In the genomic region with DNA sequence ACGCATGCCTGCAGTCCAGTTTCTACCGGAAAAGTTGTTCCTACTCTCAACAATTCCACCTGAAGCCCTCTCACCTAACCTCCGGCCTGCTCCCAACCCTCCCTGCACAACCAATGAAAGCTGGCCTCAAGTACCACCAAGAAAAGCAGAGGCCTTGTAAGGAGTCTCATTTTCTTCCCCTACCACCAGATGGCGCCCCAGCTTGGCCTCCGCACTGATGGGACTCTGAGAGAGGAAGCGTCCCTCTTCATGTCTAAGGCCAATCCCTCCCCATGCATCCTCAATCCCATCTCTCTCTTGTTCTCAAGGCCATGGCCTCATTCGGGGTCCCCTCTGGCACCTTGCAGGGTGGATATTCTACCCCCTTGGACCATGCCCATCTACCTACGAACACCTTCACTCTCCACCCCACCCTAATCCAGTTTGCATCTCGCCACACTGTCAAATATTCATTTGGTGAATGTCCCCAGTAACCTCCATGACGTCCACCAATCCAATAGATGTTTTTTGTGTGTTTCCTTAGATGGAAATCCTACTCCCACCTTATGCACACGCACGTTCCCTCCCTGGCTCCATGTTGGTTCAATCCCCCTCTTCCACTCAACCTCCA, we compare ENCODE assay signal across 8 cellular contexts.
A peak's percentile ranks its signal among the peaks of the same experiment; 100 is the strongest.
DNase-seq lines count a peak whose midpoint lies in the region; ATAC-seq, FAIRE-seq and TF ChIP-seq lines count a peak whose summit lies in the region.

No MANE protein-coding gene starts in this region.

- peaks cover 25% of the 10 kb centered on the region; the same call in 1 of the 2 replicates for H3K9me3 ChIP-seq in HepG2 (ENCODE audit: low read length)

- H3K36me3 Mint-ChIP-seq in MCF 10A (ENCODE audit: insufficient read depth, unreplicated experiment), result no peaks in the 10 kb centered on the region

- peaks cover 39% of the 10 kb centered on the region for H3K9me3 Mint-ChIP-seq in MCF 10A (ENCODE audit: unreplicated experiment)

- no TSS peak for BruUV-seq in MCF 10A (replicated peaks; lab: Mats Ljungman, UMichigan)
- no TSS peak for BruUV-seq in HepG2 (replicated peaks; lab: Mats Ljungman, UMichigan)

- H3K27me3 Mint-ChIP-seq in MCF 10A (ENCODE audit: insufficient read depth, unreplicated experiment), result no peaks in the 10 kb centered on the region

- H3K4me2 ChIP-seq in KMS-11 (no peak overlapping the region), HepG2 (ENCODE audit: low read depth, low read length) (no peak overlapping the region)

- H4K20me1 ChIP-seq in KMS-11 (ENCODE audit: insufficient read depth), result no peaks in the 10 kb centered on the region
- no peaks in the 10 kb centered on the region for H4K20me1 ChIP-seq in HepG2 (ENCODE audit: insufficient read depth, low read length)

- no peaks in the 10 kb centered on the region for H3K79me2 ChIP-seq in KMS-11 (ENCODE audit: insufficient read depth, low read depth)
- H3K79me2 ChIP-seq in HepG2 (ENCODE audit: insufficient read depth, low read length), result no peaks in the 10 kb centered on the region

- ATAC-seq in HepG2 (peak; percentile 62), GM18867 (IDR thresholded peaks at IDR 0.05; ENCODE audit: unreplicated experiment) (no peak)

- H2AFZ ChIP-seq in KMS-11 (ENCODE audit: low read depth) (no peak overlapping the region), HepG2 (ENCODE audit: low read length) (no peak overlapping the region)

- WGBS in HepG2 (ENCODE audit: low lambda C conversion rate), result 18% methylated on average over 11 of the region's 12 CpGs

- H3K27ac ChIP-seq in KMS-11, result no peak overlapping the region
- H3K27ac ChIP-seq in HepG2 (ENCODE audit: extremely low read length, insufficient read depth, low read length), result no peak overlapping the region

- POLR2A ChIA-PET in MCF 10A (lab: Yijun Ruan, JAX) (no interaction called here), HepG2 (lab: Yijun Ruan, JAX) (no interaction called here)

- no peaks in the 10 kb centered on the region for H3K4me1 Mint-ChIP-seq in MCF 10A (ENCODE audit: insufficient read depth, unreplicated experiment)

- CTCF ChIA-PET in MCF 10A (lab: Yijun Ruan, JAX), result no interaction called here
- CTCF ChIA-PET in HepG2 (lab: Yijun Ruan, JAX; ENCODE audit: low intra/inter-chr PET ratio, low total read pairs), result interaction anchor here (1.8 kb wide), 1 partner anchor 1439 kb away, joined by 5 read pairs; no protein-coding TSS in a partner anchor

- H3K4me3 ChIP-seq in KMS-11 (IDR thresholded peaks at IDR 0.05; ENCODE audit: insufficient read depth, low read depth, low read length) (no peak overlapping the region), HepG2 (replicated peaks in 1 of 3; ENCODE audit: insufficient read depth in 1 of 3, low read depth in 2 of 3, low read length in 3 of 3) (no peak overlapping the region)

- no peak for TF ChIP-seq POLR2A in HepG2 (IDR thresholded peaks at IDR 0.05; ENCODE audit: insufficient read depth in 1 of 2, low read depth in 2 of 2, low read length in 2 of 2)

- in situ Hi-C loops in HepG2 (cut with HindIII; ENCODE audit: extremely low pct_ligation_motif_present, low pct_unique_long_range_greater_than_20kb), result no loop called here

- H3K9ac ChIP-seq in KMS-11, result no peak overlapping the region
- H3K9ac ChIP-seq in HepG2 (ENCODE audit: insufficient read depth, low read depth, low read length), result no peak overlapping the region

- intact Hi-C loops in MCF 10A (cut with micrococcal nuclease), result no loop called here
- intact Hi-C loops in HepG2 (cut with micrococcal nuclease; ENCODE audit: unreplicated experiment), result loop anchor here (10.0 kb wide), 1 partner anchor 1440 kb away; no protein-coding TSS in a partner anchor

- DNase-seq in D341Med (ENCODE audit: low spot score), result peak; percentile 69
- DNase-seq in UCSD-AML1 (lab: John Stamatoyannopoulos, UW; ENCODE audit: unreplicated experiment), result peak; percentile 66
- peak; percentile 3 for DNase-seq in MCF 10A (ENCODE audit: unreplicated experiment)
- peak; percentile 16 for DNase-seq in HepG2 (ENCODE audit: low spot score)
- DNase-seq in stimulated activated CD8-positive, alpha-beta memory T cell treated with anti-CD3 and anti-CD28 coated beads, Interleukin-15, amount 100 ng/mL, for 1 hour (ENCODE audit: low read depth), result peak; percentile 24
- no peak for DNase-seq in mesenteric fat pad (ENCODE audit: low spot score)

- no peak for FAIRE-seq in HepG2 (lab: Jason Lieb, UNC)

- H3K27me3 ChIP-seq in KMS-11 (ENCODE audit: insufficient read depth, low read depth), result no peaks in the 10 kb centered on the region
- H3K27me3 ChIP-seq in HepG2 (ENCODE audit: control insufficient read depth in 1 of 2, insufficient read depth in 2 of 2, low read length in 2 of 2), result no peaks in the 10 kb centered on the region

- H3K4me1 ChIP-seq in KMS-11 (ENCODE audit: low read depth, poor library complexity, severe bottlenecking) (no peaks in the 10 kb centered on the region), HepG2 (ENCODE audit: insufficient read depth, low read length) (no peaks in the 10 kb centered on the region)

- peak; percentile 52 for TF ChIP-seq RAD21 in HepG2 (CRISPR knock-in tag; IDR thresholded peaks at IDR 0.05)

- TF ChIP-seq EP300 in HepG2 (IDR thresholded peaks at IDR 0.05; ENCODE audit: low read depth in 2 of 2, low read length in 2 of 2) (no peak), HepG2 (CRISPR knock-in tag; IDR thresholded peaks at IDR 0.05; ENCODE audit: borderline replicate concordance) (no peak)

- TF ChIP-seq CTCF in KMS-11 (conservative IDR thresholded peaks at IDR 0.05; ENCODE audit: low read depth, low read length), result peak; percentile 70
- no peak for TF ChIP-seq CTCF in MCF 10A (IDR thresholded peaks at IDR 0.05; ENCODE audit: unreplicated experiment)
- peak; percentile 80 for TF ChIP-seq CTCF in HepG2 (CRISPR knock-in tag; IDR thresholded peaks at IDR 0.05)

- H3K4me3 Mint-ChIP-seq in MCF 10A (ENCODE audit: unreplicated experiment), result no peak overlapping the region

- H3K36me3 ChIP-seq in KMS-11 (ENCODE audit: insufficient read depth) (no peaks in the 10 kb centered on the region), HepG2 (replicated peaks in 1 of 2; ENCODE audit: control insufficient read depth in 1 of 2, insufficient read depth in 2 of 2, low read length in 2 of 2) (no peaks in the 10 kb centered on the region)

- no peak overlapping the region for H3K27ac Mint-ChIP-seq in MCF 10A (ENCODE audit: low read depth, unreplicated experiment)

TF ChIP-seq in HepG2, 621 proteins besides CTCF, POLR2A, EP300 and RAD21:
- no peak for TF ChIP-seq ZNF446 (CRISPR knock-in tag; IDR thresholded peaks at IDR 0.05)
- TF ChIP-seq, protein P1, sequence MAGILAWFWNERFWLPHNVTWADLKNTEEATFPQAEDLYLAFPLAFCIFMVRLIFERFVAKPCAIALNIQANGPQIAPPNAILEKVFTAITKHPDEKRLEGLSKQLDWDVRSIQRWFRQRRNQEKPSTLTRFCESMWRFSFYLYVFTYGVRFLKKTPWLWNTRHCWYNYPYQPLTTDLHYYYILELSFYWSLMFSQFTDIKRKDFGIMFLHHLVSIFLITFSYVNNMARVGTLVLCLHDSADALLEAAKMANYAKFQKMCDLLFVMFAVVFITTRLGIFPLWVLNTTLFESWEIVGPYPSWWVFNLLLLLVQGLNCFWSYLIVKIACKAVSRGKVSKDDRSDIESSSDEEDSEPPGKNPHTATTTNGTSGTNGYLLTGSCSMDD (CRISPR knock-in tag; IDR thresholded peaks at IDR 0.05), result no peak
- no peak for TF ChIP-seq KLF6 (CRISPR knock-in tag; IDR thresholded peaks at IDR 0.05)
- 0 out of 2 replicates have a peak, but pooled peaks have one; percentile 20 for TF ChIP-seq SPEN (CRISPR knock-in tag; IDR thresholded peaks at IDR 0.05; ENCODE audit: low read depth)
- TF ChIP-seq ZNF225 (CRISPR knock-in tag; IDR thresholded peaks at IDR 0.05), result no peak
- TF ChIP-seq KDM2A (CRISPR knock-in tag; IDR thresholded peaks at IDR 0.05; ENCODE audit: borderline replicate concordance, low read depth), result no peak
- no peak for TF ChIP-seq JUND (CRISPR knock-in tag; IDR thresholded peaks at IDR 0.05)
- TF ChIP-seq ZNF724P (CRISPR knock-in tag; IDR thresholded peaks at IDR 0.05; ENCODE audit: borderline replicate concordance), result no peak
- peak; percentile 84 for TF ChIP-seq STAG1 (CRISPR knock-in tag; IDR thresholded peaks at IDR 0.05)
- no peak for TF ChIP-seq MTERF4 (CRISPR knock-in tag; IDR thresholded peaks at IDR 0.05)
- peak; percentile 83 for TF ChIP-seq SMC3 (IDR thresholded peaks at IDR 0.05; ENCODE audit: low read length)
TF ChIP-seq in HepG2: peak in this region for 3.
